In genomic region chrX:38893441-38893840, GRCh38 we compare ENCODE assay signal across 34 cellular contexts.
"Had no signal": no experiment of that assay in that cellular context is flagged by ENCODE, and none has a peak within 500 bp of the region (broad histone marks: within the 10 kb centered on the region; RNA-seq: fewer than 3 reads in every experiment).

No MANE protein-coding gene starts in this region.

- H3K9me3 Mint-ChIP-seq: central memory CD8-positive, alpha-beta T cell; immature natural killer cell; T-helper 1 cell treated with Interleukin-12 subunit alpha and Interleukin-12 subunit beta and Interleukin-4 antibody, amounts not matched to agents 30 μg/mL and 1 μg/mL, for 36 hours had no signal

- H3K27me3 Mint-ChIP-seq: activated naive CD8-positive, alpha-beta T cell; central memory CD8-positive, alpha-beta T cell had no signal

- H3K4me3 Mint-ChIP-seq: activated naive CD8-positive, alpha-beta T cell; activated T-cell treated with anti-CD3 and anti-CD28 coated beads, Interleukin-2, amount 50 U/mL, for 72 hours; central memory CD8-positive, alpha-beta T cell; immature natural killer cell; mesothelial cell of epicardium; naive B cell; T-helper 1 cell treated with Interleukin-12 subunit alpha and Interleukin-12 subunit beta and Interleukin-4 antibody, amounts not matched to agents 30 μg/mL and 1 μg/mL, for 36 hours had no signal

- H3K27ac Mint-ChIP-seq: activated naive CD8-positive, alpha-beta T cell; activated T-cell treated with anti-CD3 and anti-CD28 coated beads, Interleukin-2, amount 50 U/mL, for 72 hours; immature natural killer cell; mesothelial cell of epicardium; naive B cell; T-helper 1 cell treated with Interleukin-12 subunit alpha and Interleukin-12 subunit beta and Interleukin-4 antibody, amounts not matched to agents 30 μg/mL and 1 μg/mL, for 36 hours had no signal

- H3K9me3 ChIP-seq: breast epithelium, pancreas, prostate gland, sigmoid colon, testis had no signal

- H3K4me1 ChIP-seq: breast epithelium, pancreas, prostate gland, sigmoid colon, testis had no signal

- FAIRE-seq: endometrium, frontal cortex, kidney, pancreas, TTC549, urothelium cell line had no signal

- DNase-seq: activated CD4-positive, alpha-beta T cell treated with anti-CD3 and anti-CD28 coated beads for 4 hours; activated CD4-positive, alpha-beta T cell treated with anti-CD3 and anti-CD28 coated beads, Interleukin-2, amount 50 U/mL, for 4 hours; activated effector memory CD4-positive, alpha-beta T cell treated with Interleukin-2 at 50 U/mL for 16 hours; activated naive CD4-positive, alpha-beta T cell treated with Interleukin-2 at 50 U/mL for 16 hours; activated T-cell treated with anti-CD3 and anti-CD28 coated beads for 4 hours; activated T-cell treated with anti-CD3 and anti-CD28 coated beads, Interleukin-2, amount 50 U/mL, for 72 hours; anterior cingulate cortex; dermis blood vessel endothelial cell; effector CD8-positive, alpha-beta T cell; glutamatergic neuron; hippocampal formation; immature natural killer cell; kidney; left colon; naive B cell; sigmoid colon; stimulated activated CD4-positive, alpha-beta T cell treated with anti-CD3 and anti-CD28 coated beads, Interleukin-15, amount 100 ng/mL, for 24 hours; stimulated activated CD4-positive, alpha-beta T cell treated with anti-CD3 and anti-CD28 coated beads, Interleukin-2, amount 100 ng/mL, for 24 hours; stimulated activated naive CD8-positive, alpha-beta T cell treated with anti-CD3 and anti-CD28 coated beads, Interleukin-15, Interleukin-2, amounts not matched to agents 100 U/mL and 50 U/mL, for 24 hours; T-helper 9 cell; testis; trophoblast cell had no signal

- H3K36me3 Mint-ChIP-seq: immature natural killer cell, mesothelial cell of epicardium, naive B cell had no signal

- H3K4me1 Mint-ChIP-seq: central memory CD8-positive, alpha-beta T cell; mesothelial cell of epicardium had no signal

- H3K27me3 ChIP-seq: pancreas, sigmoid colon, testis had no signal

- H3K4me3 ChIP-seq: breast epithelium, pancreas, prostate gland, sigmoid colon, testis had no signal

- H3K36me3 ChIP-seq: breast epithelium, pancreas, prostate gland, sigmoid colon had no signal

- H3K27ac ChIP-seq: breast epithelium, pancreas, prostate gland, sigmoid colon, testis, VCaP had no signal
